In genomic region chr11:43574949-43575915, GRCh38 we compare ENCODE assay signal across 8 cellular contexts.
A peak's percentile ranks its signal among the peaks of the same experiment; 100 is the strongest.
DNase-seq lines count a peak whose midpoint lies in the region; ATAC-seq and TF ChIP-seq lines count a peak whose summit lies in the region.

No MANE protein-coding gene starts in this region.

- ATAC-seq in GM23338, result peak; percentile 33
- ATAC-seq in right cardiac atrium, result peak; percentile 57 to 75
- ATAC-seq in HG02759 (IDR thresholded peaks at IDR 0.05; ENCODE audit: unreplicated experiment), result no peak

- BruUV-seq in A673 (replicated peaks; lab: Mats Ljungman, UMichigan), result no TSS peak

- WGBS in right cardiac atrium, result under 1% methylated on average over 51 of the region's 51 CpGs
- 1 to 3% methylated on average over 51 of the region's 51 CpGs for WGBS in sigmoid colon, 2 donors
- 1% methylated on average over 50 of the region's 51 CpGs for WGBS in prostate gland

- H3K27me3 ChIP-seq in A673 (replicated peaks; ENCODE audit: insufficient read depth, low read depth, low read length, poor library complexity) (peaks cover 98% of the 10 kb centered on the region), GM23338 (ENCODE audit: insufficient read depth) (peaks cover 92% of the 10 kb centered on the region), right cardiac atrium (ENCODE audit: control insufficient read depth, insufficient read depth) (no peaks in the 10 kb centered on the region), sigmoid colon (peaks cover 30 to 94% (median 72%) of the 10 kb centered on the region in 3 donors), prostate gland (replicated peaks; ENCODE audit: insufficient read depth) (peaks cover 29% of the 10 kb centered on the region)

- H3K36me3 ChIP-seq in A673 (ENCODE audit: insufficient read depth, low read length, poor library complexity, severe bottlenecking), result no peaks in the 10 kb centered on the region
- H3K36me3 ChIP-seq in GM23338 (ENCODE audit: insufficient read depth), result no peaks in the 10 kb centered on the region
- H3K36me3 ChIP-seq in sigmoid colon, result no peaks in the 10 kb centered on the region
- H3K36me3 ChIP-seq in prostate gland, result no peaks in the 10 kb centered on the region

- H3K4me3 Mint-ChIP-seq in GM23338, result peak overlapping the region; percentile 76

- H3K4me1 Mint-ChIP-seq in GM23338, result peaks cover 29% of the 10 kb centered on the region

- H3K27me3 Mint-ChIP-seq in GM23338 (ENCODE audit: insufficient read depth, low read depth, poor library complexity), result peaks cover 73% of the 10 kb centered on the region

- H3K4me3 ChIP-seq in A673 (ENCODE audit: low read depth, low read length, poor library complexity, severe bottlenecking) (peak overlapping the region; percentile 39), GM23338 (peak overlapping the region; percentile 72), WI38 (ENCODE audit: low read depth, low read length) (peak overlapping the region; percentile 33), right cardiac atrium (ENCODE audit: low read length) (peak overlapping the region; percentile 1), sigmoid colon (peak overlapping the region in 3 of 4 donors; percentile 22 to 42 (median 35)), prostate gland (peak overlapping the region in 1 of 2 donors; percentile 5)

- DNase-seq in A673 (ENCODE audit: low spot score) (peak; percentile 90), GM23338 (ENCODE audit: low spot score) (peak; percentile 60), right cardiac atrium (peak; percentile 32 to 63 (median 61)), sigmoid colon (peak; percentile 68), Kasumi-1 (lab: John Stamatoyannopoulos, UW) (no peak), prostate gland (ENCODE audit: low spot score) (no peak)

- peaks cover 8% of the 10 kb centered on the region for H4K20me1 ChIP-seq in GM23338 (replicated peaks; ENCODE audit: insufficient read depth)

- H3K9me3 Mint-ChIP-seq in GM23338, result no peaks in the 10 kb centered on the region; the same call in 2 of the 3 replicates

- TF ChIP-seq POLR2A in sigmoid colon (IDR thresholded peaks at IDR 0.05) (no peak), prostate gland (IDR thresholded peaks at IDR 0.05) (no peak)

- intact Hi-C loops in A673 (cut with micrococcal nuclease; ENCODE audit: unreplicated experiment) (loop anchor here (5.0 kb wide), 2 partner anchors 107 to 153 kb away; partner anchors contain the start of gene HSD17B12), right cardiac atrium (cut with DNase I) (loop anchor here in 1 of 4 donors (10.0 kb wide), 1 partner anchor 270 kb away; no protein-coding TSS in a partner anchor), sigmoid colon (cut with DNase I) (no loop called here), prostate gland (cut with DNase I) (no loop called here)

- no peaks in the 10 kb centered on the region for H3K36me3 Mint-ChIP-seq in GM23338 (ENCODE audit: low read depth)

- peak overlapping the region; percentile 95 for H3K4me2 ChIP-seq in GM23338

- H3K9me3 ChIP-seq in A673 (ENCODE audit: low read depth, low read length, poor library complexity, severe bottlenecking), result no peaks in the 10 kb centered on the region
- H3K9me3 ChIP-seq in right cardiac atrium (ENCODE audit: control insufficient read depth, low read length), result no peaks in the 10 kb centered on the region
- H3K9me3 ChIP-seq in sigmoid colon, result no peaks in the 10 kb centered on the region
- H3K9me3 ChIP-seq in prostate gland, result no peaks in the 10 kb centered on the region

- H3K27ac Mint-ChIP-seq in GM23338, result no peak overlapping the region

- no peak for TF ChIP-seq CTCF in A673 (conservative IDR thresholded peaks at IDR 0.05; ENCODE audit: low read depth, low read length)
- no peak for TF ChIP-seq CTCF in GM23338 (conservative IDR thresholded peaks at IDR 0.05; ENCODE audit: low read depth in 2 of 2)
- TF ChIP-seq CTCF in WI38 (IDR thresholded peaks at IDR 0.05; ENCODE audit: low read depth, low read length), result no peak
- no peak for TF ChIP-seq CTCF in sigmoid colon (IDR thresholded peaks at IDR 0.05)
- no peak for TF ChIP-seq CTCF in prostate gland (IDR thresholded peaks at IDR 0.05)

- H3K4me1 ChIP-seq in A673 (ENCODE audit: insufficient read depth, low read length, poor library complexity, severe bottlenecking) (peaks cover 36% of the 10 kb centered on the region), GM23338 (ENCODE audit: insufficient read depth) (peaks cover 38% of the 10 kb centered on the region), right cardiac atrium (ENCODE audit: control insufficient read depth, insufficient read depth, low read length) (peaks cover 5% of the 10 kb centered on the region), sigmoid colon (peaks cover 0 to 49% (median 40%) of the 10 kb centered on the region in 4 donors), prostate gland (replicated peaks) (no peaks in the 10 kb centered on the region)

- peak overlapping the region; percentile 86 for H2AFZ ChIP-seq in GM23338

- no peak overlapping the region for H3K27ac ChIP-seq in A673 (ENCODE audit: low read depth, low read length, poor library complexity, severe bottlenecking)
- H3K27ac ChIP-seq in GM23338 (ENCODE audit: low read depth), result no peak overlapping the region
- H3K27ac ChIP-seq in right cardiac atrium (ENCODE audit: low read length), result no peak overlapping the region
- no peak overlapping the region for H3K27ac ChIP-seq in sigmoid colon
- H3K27ac ChIP-seq in prostate gland, result no peak overlapping the region

- H3K79me2 ChIP-seq in GM23338 (replicated peaks; ENCODE audit: insufficient read depth), result no peaks in the 10 kb centered on the region

- POLR2A ChIA-PET in A673 (lab: Charles Lee; ENCODE audit: low non-redundant PET), result interaction anchor here (0.6 kb wide), 1 partner anchor 32 kb away, joined by 3 read pairs; no protein-coding TSS in a partner anchor

- H3K9me2 ChIP-seq in GM23338 (ENCODE audit: insufficient read depth), result no peaks in the 10 kb centered on the region

- no peak for TF ChIP-seq EP300 in sigmoid colon (IDR thresholded peaks at IDR 0.05)

- H3F3A ChIP-seq in GM23338 (replicated peaks; ENCODE audit: low read depth), result 0 out of 2 replicates have a peak, but pooled peaks cover 6% of the 10 kb centered on the region

- CTCF ChIA-PET in A673 (lab: Charles Lee), result interaction anchor here (1.9 to 3.2 kb wide), 2 partner anchors 8 to 277 kb away, joined by 12 to 19 read pairs; no protein-coding TSS in a partner anchor

TF ChIP-seq in GM23338, 12 proteins besides CTCF, POLR2A, EP300 and RAD21 (continues in another document):
- TF ChIP-seq STAT1 (IDR thresholded peaks at IDR 0.05; ENCODE audit: unreplicated experiment) (no peak), EZH2 (IDR thresholded peaks at IDR 0.05; ENCODE audit: low read depth, unreplicated experiment) (peak; percentile 77), ETS1 (IDR thresholded peaks at IDR 0.05) (no peak), CREB1 (CRISPR knock-in tag; IDR thresholded peaks at IDR 0.05; ENCODE audit: low read depth) (peak; percentile 84), NANOG (IDR thresholded peaks at IDR 0.05; ENCODE audit: borderline replicate concordance) (no peak), POLR2AphosphoS5 (IDR thresholded peaks at IDR 0.05; ENCODE audit: low read depth) (no peak), ZNF331 (CRISPR knock-in tag; IDR thresholded peaks at IDR 0.05; ENCODE audit: low read depth) (no peak), EZH2phosphoT487 (IDR thresholded peaks at IDR 0.05; ENCODE audit: unreplicated experiment) (no peak)

Comparison
In these comparisons a context has a peak if more than half of its experiments do, and no peak if none do; other contexts are left out.
1. DNase-seq: peak in A673 (single experiment), GM23338 (single experiment), right cardiac atrium (3 of 3) and sigmoid colon (single experiment); none in Kasumi-1 (0 of 2) and prostate gland (single experiment).